In genomic region chr6:11921017-11921438, GRCh38 we compare ENCODE assay signal across 7 cellular contexts.
DNase-seq lines count a peak whose midpoint lies in the region; ATAC-seq and TF ChIP-seq lines count a peak whose summit lies in the region.

No MANE protein-coding gene starts in this region.

- no peak overlapping the region for H3K27ac Mint-ChIP-seq in activated T-cell treated with anti-CD3 and anti-CD28 coated beads, Interleukin-2, amount 50 U/mL, for 72 hours

- no peaks in the 10 kb centered on the region for H3K36me3 Mint-ChIP-seq in activated T-cell treated with anti-CD3 and anti-CD28 coated beads, Interleukin-2, amount 50 U/mL, for 72 hours (ENCODE audit: insufficient read depth in 2 of 2)

- H2BK120ac ChIP-seq in IMR-90 (ENCODE audit: low read depth, low read length) = peak overlapping the region; percentile 93

- H3K27me3 ChIP-seq in IMR-90 (ENCODE audit: control insufficient read depth, insufficient read depth, low read length) (no peaks in the 10 kb centered on the region), vagina (no peaks in the 10 kb centered on the region)

- peak overlapping the region; percentile 73 for H2AK9ac ChIP-seq in IMR-90 (replicated peaks; ENCODE audit: low read depth, low read length, poor library complexity)

- H3K4me3 ChIP-seq in IMR-90 (ENCODE audit: insufficient read depth, low read depth, low read length) (no peak overlapping the region), vagina (no peak overlapping the region)

- peak; percentile 76; the same call in 1 of the 2 replicates for TF ChIP-seq POLR2A in IMR-90 (IDR thresholded peaks at IDR 0.05; ENCODE audit: low read depth, low read length)
- TF ChIP-seq POLR2A in vagina (IDR thresholded peaks at IDR 0.05) = no peak

- no peaks in the 10 kb centered on the region for H4K20me1 ChIP-seq in IMR-90 (ENCODE audit: insufficient read depth, low read length)

- 0 out of 2 replicates have a peak overlapping the region, but pooled peaks have one; percentile 5 for H2AK5ac ChIP-seq in IMR-90 (ENCODE audit: low read depth, low read length)

- in situ Hi-C loops in IMR-90 (cut with MboI; ENCODE audit: low sequenced_read_pairs) = no loop called here

- H2BK5ac ChIP-seq in IMR-90 (ENCODE audit: low read depth, low read length, poor library complexity, severe bottlenecking) = peak overlapping the region; percentile 76

- H3K4me2 ChIP-seq in IMR-90 (ENCODE audit: low read depth, low read length) = no peak overlapping the region

- H2BK20ac ChIP-seq in IMR-90 (ENCODE audit: low read depth, low read length) = peak overlapping the region; percentile 73

- peak; percentile 96 for ATAC-seq in IMR-90 (ENCODE audit: low read depth)
- no peak for ATAC-seq in HG03045 (IDR thresholded peaks at IDR 0.05; ENCODE audit: unreplicated experiment)
- ATAC-seq in activated T-cell treated with anti-CD3 and anti-CD28 coated beads, Interleukin-2, amount 50 U/mL, for 72 hours (replicated peaks in 1 of 2) = no peak

- POLR2A ChIA-PET in IMR-90 (lab: Charles Lee; ENCODE audit: unreplicated experiment) = no interaction called here

- H3K27ac ChIP-seq in IMR-90 (ENCODE audit: insufficient read depth, low read length) = peak overlapping the region; percentile 59
- H3K27ac ChIP-seq in vagina = peak overlapping the region; percentile 40

- TF ChIP-seq RAD21 in IMR-90 (IDR thresholded peaks at IDR 0.05; ENCODE audit: low read length) = peak; percentile 46

- peak overlapping the region; percentile 52 for H3K18ac ChIP-seq in IMR-90 (ENCODE audit: low read depth, low read length)

- H2BK15ac ChIP-seq in IMR-90 (ENCODE audit: low read depth, low read length) = peak overlapping the region; percentile 68; the same call in 2 of the 3 replicates

- peak overlapping the region; percentile 73; the same call in 1 of the 2 replicates for H3K14ac ChIP-seq in IMR-90 (replicated peaks; ENCODE audit: low read depth, low read length)

- peak overlapping the region; percentile 91 for H3K4ac ChIP-seq in IMR-90 (ENCODE audit: low read depth, low read length)

- TF ChIP-seq CTCF in IMR-90 (conservative IDR thresholded peaks at IDR 0.05; ENCODE audit: low read depth, low read length) (no peak), vagina (IDR thresholded peaks at IDR 0.05) (no peak)

- H2AFZ ChIP-seq in IMR-90 (replicated peaks; ENCODE audit: low read length, poor library complexity) = peak overlapping the region; percentile 87

- no peaks in the 10 kb centered on the region for H3K9me3 Mint-ChIP-seq in activated T-cell treated with anti-CD3 and anti-CD28 coated beads, Interleukin-2, amount 50 U/mL, for 72 hours

- H3K23ac ChIP-seq in IMR-90 (ENCODE audit: low read depth, low read length) = peak overlapping the region; percentile 89

- H3K9me3 ChIP-seq in IMR-90 (ENCODE audit: control insufficient read depth, insufficient read depth, low read length) (no peaks in the 10 kb centered on the region), vagina (no peaks in the 10 kb centered on the region)

- H3K36me3 ChIP-seq in IMR-90 (ENCODE audit: control insufficient read depth, insufficient read depth, low read length) (no peaks in the 10 kb centered on the region), vagina (no peaks in the 10 kb centered on the region)

- H3K4me1 Mint-ChIP-seq in activated T-cell treated with anti-CD3 and anti-CD28 coated beads, Interleukin-2, amount 50 U/mL, for 72 hours (ENCODE audit: low read depth) = no peaks in the 10 kb centered on the region

- peaks cover 14% of the 10 kb centered on the region; the same call in 1 of the 2 replicates for H3K9me1 ChIP-seq in IMR-90 (ENCODE audit: insufficient read depth, low read length)

- DNase-seq in IMR-90 (peak; percentile 95), dedifferentiated amniotic fluid mesenchymal stem cell (ENCODE audit: extremely low spot score) (peak; percentile 95), medulla oblongata (ENCODE audit: extremely low spot score) (peak; percentile 15), vagina (ENCODE audit: extremely low spot score in 2 of 2) (no peak)
- no peak for DNase-seq in stimulated activated CD4-positive, alpha-beta T cell treated with anti-CD3 and anti-CD28 coated beads, Interleukin-2, amount 100 ng/mL, for 24 hours
- DNase-seq in activated T-cell treated with anti-CD3 and anti-CD28 coated beads, Interleukin-2, amount 50 U/mL, for 72 hours = no peak

- peak overlapping the region; percentile 58 for H3K9ac ChIP-seq in IMR-90 (ENCODE audit: low read depth, low read length)

- H4K5ac ChIP-seq in IMR-90 (ENCODE audit: low read depth, low read length) = 0 out of 2 replicates have a peak overlapping the region, but pooled peaks have one; percentile 41

- no peak overlapping the region for H3K4me3 Mint-ChIP-seq in activated T-cell treated with anti-CD3 and anti-CD28 coated beads, Interleukin-2, amount 50 U/mL, for 72 hours

- H3K79me1 ChIP-seq in IMR-90 (ENCODE audit: low read depth in 1 of 2, low read length in 2 of 2) = no peaks in the 10 kb centered on the region

- intact Hi-C loops in IMR-90 (cut with micrococcal nuclease) (loop anchor here (5.0 kb wide), 2 partner anchors 219 to 334 kb away; no protein-coding TSS in a partner anchor), vagina (cut with DNase I) (no loop called here)

- peak overlapping the region; percentile 8 to 77; a peak in 3 of 4 replicates for H4K8ac ChIP-seq in IMR-90 (ENCODE audit: low read depth in 2 of 2, low read length in 2 of 2)

- dilution Hi-C loops in IMR-90 (cut with HindIII; ENCODE audit: low sequenced_read_pairs, unreplicated experiment) = no loop called here

- 0% methylated on average over 3 of the region's 5 CpGs; no CpG with 5 or more reads in 1 of the 2 experiments for WGBS in IMR-90 (ENCODE audit: extremely low coverage in 2 of 2, insufficient read length in 1 of 2), 2 experiments

- H3K27me3 Mint-ChIP-seq in activated T-cell treated with anti-CD3 and anti-CD28 coated beads, Interleukin-2, amount 50 U/mL, for 72 hours (ENCODE audit: low read depth) = peaks cover 4% of the 10 kb centered on the region

- H4K91ac ChIP-seq in IMR-90 (ENCODE audit: insufficient read depth, low read depth, low read length) = peak overlapping the region; percentile 77

- no TSS peak for BruUV-seq in IMR-90 (replicated peaks; lab: Mats Ljungman, UMichigan)

- peak overlapping the region; percentile 51; the same call in 1 of the 2 replicates for H3K56ac ChIP-seq in IMR-90 (ENCODE audit: extremely low read depth, insufficient read depth, low read length)

- H3K4me1 ChIP-seq in IMR-90 (ENCODE audit: control insufficient read depth, insufficient read depth, low read length) (peaks cover 18% of the 10 kb centered on the region), vagina (peaks cover 36% of the 10 kb centered on the region)

- CTCF ChIA-PET in IMR-90 (lab: Yijun Ruan, JAX) = no interaction called here

TF ChIP-seq in IMR-90, 13 proteins besides CTCF, POLR2A, EP300 and RAD21:
- TF ChIP-seq ELK1 (IDR thresholded peaks at IDR 0.05; ENCODE audit: borderline replicate concordance, low read depth, low read length) = no peak
- TF ChIP-seq FOS (IDR thresholded peaks at IDR 0.05; ENCODE audit: low read depth, low read length) = peak; percentile 75
- peak; percentile 82 for TF ChIP-seq NFE2L2 (IDR thresholded peaks at IDR 0.05; ENCODE audit: low read depth, low read length)
- TF ChIP-seq MAFK (IDR thresholded peaks at IDR 0.05; ENCODE audit: low read depth, low read length) = peak; percentile 60; the same call in 1 of the 2 replicates
- no peak for TF ChIP-seq CHD1 (IDR thresholded peaks at IDR 0.05; ENCODE audit: low read depth, low read length)
- TF ChIP-seq RCOR1 (IDR thresholded peaks at IDR 0.05; ENCODE audit: insufficient replicate concordance, low read length) = no peak
- peak; percentile 48; the same call in 1 of the 2 replicates for TF ChIP-seq MXI1 (IDR thresholded peaks at IDR 0.05; ENCODE audit: borderline replicate concordance, low read depth, low read length)
- peak; percentile 25 for TF ChIP-seq SMC3 (IDR thresholded peaks at IDR 0.05; ENCODE audit: low read depth, low read length)
- peak; percentile 66; the same call in 1 of the 2 replicates for TF ChIP-seq CEBPB (IDR thresholded peaks at IDR 0.05; ENCODE audit: low read depth, low read length)
- peak; percentile 59 for TF ChIP-seq BHLHE40 (IDR thresholded peaks at IDR 0.05; ENCODE audit: low read depth, low read length)
- TF ChIP-seq MAZ (IDR thresholded peaks at IDR 0.05; ENCODE audit: borderline replicate concordance, low read depth, low read length) = peak; percentile 33; the same call in 1 of the 2 replicates

Comparison
In these comparisons a context has a peak if more than half of its experiments do, and no peak if none do; other contexts are left out.
1. DNase-seq: peak in IMR-90 (single experiment), dedifferentiated amniotic fluid mesenchymal stem cell (single experiment) and medulla oblongata (single experiment); none in vagina (0 of 2), stimulated activated CD4-positive, alpha-beta T cell treated with anti-CD3 and anti-CD28 coated beads, Interleukin-2, amount 100 ng/mL, for 24 hours (0 of 2) and activated T-cell treated with anti-CD3 and anti-CD28 coated beads, Interleukin-2, amount 50 U/mL, for 72 hours (0 of 2).